8 cellular contexts compared by ENCODE assay signal in the genomic region with DNA sequence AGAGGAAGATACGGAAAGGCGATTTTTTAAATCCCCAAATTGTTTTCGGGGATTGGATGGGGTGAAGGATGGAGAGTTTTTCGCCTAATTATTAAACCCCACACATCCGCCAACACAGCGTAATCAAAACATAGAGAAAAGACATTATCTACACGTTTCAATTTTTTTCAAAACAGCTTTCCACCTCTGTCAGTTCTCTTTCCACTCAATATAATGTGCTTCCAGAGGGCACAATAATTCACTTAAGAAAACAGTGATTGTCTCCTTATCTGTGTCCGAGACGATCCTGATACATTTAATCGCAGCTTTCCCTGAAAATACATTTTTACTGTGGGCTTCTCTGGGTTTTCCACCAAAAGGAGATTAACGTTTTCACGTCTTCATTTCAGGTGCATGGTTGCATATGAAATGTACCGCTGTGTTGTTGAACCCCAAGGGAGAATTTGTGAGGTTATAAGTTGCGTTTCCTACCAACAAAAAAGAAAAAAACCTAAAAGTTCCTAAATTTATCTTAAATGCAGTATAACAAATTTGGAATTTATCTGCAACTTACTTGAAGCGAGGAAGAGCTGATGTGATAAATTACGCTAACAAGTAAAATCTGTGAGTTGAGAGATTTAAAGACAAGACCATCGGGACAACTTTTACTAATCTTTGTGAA. TPM values are rescaled to one million over a fixed set of nuclear protein-coding genes. Genes with fewer than 3 reads are reported as not detected.
DNase-seq lines count a peak whose midpoint lies in the region; ATAC-seq and TF ChIP-seq lines count a peak whose summit lies in the region.

No MANE protein-coding gene starts in this region.

- H3K4me1 ChIP-seq in duodenal mucosa (ENCODE audit: control insufficient read depth in 1 of 2, insufficient read depth in 2 of 2, low read length in 2 of 2): peaks cover 9 to 12% of the 10 kb centered on the region in 2 donors
- peaks cover 10 to 16% of the 10 kb centered on the region in 2 donors for H3K4me1 ChIP-seq in muscle layer of duodenum (ENCODE audit: control insufficient read depth in 1 of 2, insufficient read depth in 2 of 2, low read length in 2 of 2)

- H3K9me3 ChIP-seq in MG63 (no peaks in the 10 kb centered on the region), duodenal mucosa (ENCODE audit: control insufficient read depth in 1 of 2, low read length in 2 of 2) (no peaks in the 10 kb centered on the region), muscle layer of duodenum (ENCODE audit: control insufficient read depth in 1 of 2, low read length in 2 of 2) (no peaks in the 10 kb centered on the region)

- CTCF ChIA-PET in BJ (lab: Yijun Ruan, JAX): interaction anchor here (0.9 to 1.1 kb wide), 2 partner anchors 10 to 522 kb away, joined by 3 read pairs; no protein-coding TSS in a partner anchor

- peak overlapping the region; percentile 58 for H3K4me3 ChIP-seq in BJ (ENCODE audit: low read depth, low read length)
- peak overlapping the region; percentile 72 for H3K4me3 ChIP-seq in MG63
- H3K4me3 ChIP-seq in duodenal mucosa (ENCODE audit: low read depth in 1 of 2, low read length in 2 of 2): peak overlapping the region; percentile 97 to 99
- peak overlapping the region; percentile 92 to 96 for H3K4me3 ChIP-seq in muscle layer of duodenum (ENCODE audit: low read depth in 1 of 2, low read length in 2 of 2)

- no peak for TF ChIP-seq CTCF in BJ (IDR thresholded peaks at IDR 0.05; ENCODE audit: insufficient read depth, low read depth, low read length)

- H3K36me3 ChIP-seq in BJ (ENCODE audit: control insufficient read depth, insufficient read depth, low read length) (no peaks in the 10 kb centered on the region), MG63 (no peaks in the 10 kb centered on the region), duodenal mucosa (ENCODE audit: control insufficient read depth in 1 of 2, insufficient read depth in 2 of 2, low read length in 2 of 2) (peaks cover 0 to 4% of the 10 kb centered on the region in 2 donors), muscle layer of duodenum (ENCODE audit: control insufficient read depth in 1 of 2, insufficient read depth in 2 of 2, low read length in 2 of 2) (no peaks in the 10 kb centered on the region)

- ATAC-seq in HG02623 (IDR thresholded peaks at IDR 0.05; ENCODE audit: unreplicated experiment): no peak
- ATAC-seq in GM19023 (IDR thresholded peaks at IDR 0.05; ENCODE audit: unreplicated experiment): no peak
- ATAC-seq in GM19463 (IDR thresholded peaks at IDR 0.05; ENCODE audit: unreplicated experiment): no peak

- H3K27me3 ChIP-seq in BJ (ENCODE audit: control insufficient read depth, insufficient read depth, low read length): no peaks in the 10 kb centered on the region
- H3K27me3 ChIP-seq in MG63: no peaks in the 10 kb centered on the region
- H3K27me3 ChIP-seq in duodenal mucosa (ENCODE audit: control insufficient read depth in 1 of 2, insufficient read depth in 2 of 2, low read length in 2 of 2): no peaks in the 10 kb centered on the region
- no peaks in the 10 kb centered on the region for H3K27me3 ChIP-seq in muscle layer of duodenum (ENCODE audit: low read depth, low read length)

- H3K27ac ChIP-seq in duodenal mucosa (ENCODE audit: low read depth, low read length): no peak overlapping the region
- H3K27ac ChIP-seq in muscle layer of duodenum (ENCODE audit: low read length): no peak overlapping the region

- POLR2A ChIA-PET in BJ (lab: Charles Lee): interaction anchor here (0.6 kb wide), 1 partner anchor 40 kb away, joined by 3 read pairs; no protein-coding TSS in a partner anchor

- H3K9ac ChIP-seq in duodenal mucosa (ENCODE audit: low read depth in 1 of 2, low read length in 2 of 2): peak overlapping the region; percentile 26 to 72

- DNase-seq in BJ (ENCODE audit: low read depth): no peak
- no peak for DNase-seq in MG63
- no peak for DNase-seq in activated CD4-positive, alpha-beta T cell treated with anti-CD3 and anti-CD28 coated beads, Interleukin-2, amount 50 U/mL, for 1 hour

RNA-seq across cellular contexts. Expression of gene OBI1, which starts 0.6 kb away (rescaled TPM):
- 4.2 and 8.1 TPM in 2 replicates for polyA plus RNA-seq in BJ (2011; rRNA removed)
- polyA minus RNA-seq in BJ (2011; rRNA and poly(A)+ RNA removed): 4.5 and 6.9 TPM in 2 replicates
- total RNA-seq in MG63 (2014; rRNA removed; shearing (Covaris generic); ENCODE audit: low replicate concordance): 4.8 and 13.0 TPM in 2 replicates

RNA-seq across cellular contexts. Expression of gene POU4F1, which starts 56.2 kb away (rescaled TPM):
- not detected in 2 replicates for polyA plus RNA-seq in BJ (2011; rRNA removed)
- not detected in 2 replicates for polyA minus RNA-seq in BJ (2011; rRNA and poly(A)+ RNA removed)
- not detected in 2 replicates for total RNA-seq in MG63 (2014; rRNA removed; shearing (Covaris generic); ENCODE audit: low replicate concordance)
